ENCODE assay signal across 9 cellular contexts in the genomic region with DNA sequence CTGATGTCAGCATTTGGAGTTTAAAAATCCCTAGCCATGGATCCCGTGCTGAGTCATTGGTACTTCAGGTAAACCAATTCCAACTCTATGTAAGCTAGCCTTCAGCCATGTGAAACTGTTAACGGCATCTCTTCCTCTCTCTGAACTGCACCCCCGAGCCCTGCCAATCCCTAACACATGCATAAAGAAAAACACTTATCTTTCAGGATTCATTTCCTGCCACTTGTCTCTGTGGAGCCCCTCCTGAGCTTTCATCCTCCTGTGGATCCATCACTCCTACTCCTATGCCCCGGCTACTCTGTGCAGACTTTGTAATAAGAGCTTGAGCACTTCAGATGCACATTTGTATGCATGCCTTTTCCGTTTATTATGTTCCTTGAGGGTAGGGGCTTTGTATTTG.
A peak's percentile ranks its signal among the peaks of the same experiment; 100 is the strongest.
DNase-seq lines count a peak whose midpoint lies in the region; ATAC-seq and TF ChIP-seq lines count a peak whose summit lies in the region.
"Had no signal": no experiment of that assay in that cellular context is flagged by ENCODE, and none has a peak within 500 bp of the region (broad histone marks: within the 10 kb centered on the region; RNA-seq: fewer than 3 reads in every experiment).

No MANE protein-coding gene starts in this region.

- no peak for TF ChIP-seq POLR2A in transverse colon (IDR thresholded peaks at IDR 0.05)

- H3K27me3 ChIP-seq in skeletal muscle tissue (ENCODE audit: control insufficient read depth in 3 of 3, insufficient read depth in 3 of 3, low read length in 3 of 3) (no peaks in the 10 kb centered on the region), transverse colon (no peaks in the 10 kb centered on the region)

- DNase-seq in NCI-H2171 treated with DMSO at 0.1 percent for 48 hours (lab: John Stamatoyannopoulos, UW) (peak; percentile 24), NCI-H2171 (lab: John Stamatoyannopoulos, UW) (no peak), NCI-H526 treated with DMSO at 0.1 percent for 48 hours (lab: John Stamatoyannopoulos, UW) (peak; percentile 12), fibroblast of the aortic adventitia (ENCODE audit: low read depth) (peak; percentile 27), transverse colon (no peak)

- no peak for TF ChIP-seq CTCF in fibroblast of the aortic adventitia (IDR thresholded peaks at IDR 0.05; ENCODE audit: insufficient read depth, low read length)
- no peak for TF ChIP-seq CTCF in transverse colon (IDR thresholded peaks at IDR 0.05)

- H3K9me3 ChIP-seq in skeletal muscle tissue (ENCODE audit: control insufficient read depth in 3 of 3, low read length in 3 of 3) (no peaks in the 10 kb centered on the region), transverse colon (no peaks in the 10 kb centered on the region)

- 15 to 35% methylated on average over 4 to 5 of the region's 5 CpGs for WGBS in transverse colon (ENCODE audit: low coverage in 1 of 2), 2 donors

- TF ChIP-seq EP300 in transverse colon (IDR thresholded peaks at IDR 0.05; ENCODE audit: low read depth) = no peak

- intact Hi-C loops in transverse colon (cut with DNase I; ENCODE audit: low total_unique reads) = no loop called here

- ATAC-seq in HG03442 (IDR thresholded peaks at IDR 0.05; ENCODE audit: unreplicated experiment) (no peak), GM21576 (IDR thresholded peaks at IDR 0.05; ENCODE audit: unreplicated experiment) (no peak)
- ATAC-seq: left lobe of liver had no signal

- no peak overlapping the region for H3K4me3 ChIP-seq in fibroblast of the aortic adventitia (ENCODE audit: low read depth, low read length)
- H3K4me3 ChIP-seq in skeletal muscle tissue (ENCODE audit: low read length in 3 of 3) = peak overlapping the region in 1 of 3 donors; percentile 17
- H3K4me3 ChIP-seq in transverse colon = no peak overlapping the region

- H3K36me3 ChIP-seq in skeletal muscle tissue (ENCODE audit: control insufficient read depth in 3 of 3, insufficient read depth in 3 of 3, low read length in 3 of 3) = no peaks in the 10 kb centered on the region
- no peaks in the 10 kb centered on the region for H3K36me3 ChIP-seq in transverse colon

- in situ Hi-C loops in transverse colon (cut with MboI; ENCODE audit: low pct_ligation_motif_present in 1 of 4, low pct_unique_long_range_greater_than_20kb in 1 of 4, low sequenced_read_pairs in 3 of 4) = loop anchor here (25.0 kb wide), 6 partner anchors 88 to 338 kb away; no protein-coding TSS in a partner anchor

- H3K9ac ChIP-seq in skeletal muscle tissue (ENCODE audit: low read depth in 1 of 3, low read length in 3 of 3) = no peak overlapping the region

- H3K4me1 ChIP-seq in skeletal muscle tissue (ENCODE audit: control insufficient read depth in 3 of 3, insufficient read depth in 3 of 3, low read length in 3 of 3) = peaks cover 37 to 40% (median 37%) of the 10 kb centered on the region in 3 donors
- peaks cover 15 to 49% (median 31%) of the 10 kb centered on the region in 4 donors for H3K4me1 ChIP-seq in transverse colon

- H3K27ac ChIP-seq in skeletal muscle tissue (ENCODE audit: low read depth, low read length) (peak overlapping the region; percentile 46), transverse colon (peak overlapping the region in 1 of 4 donors; percentile 44)

Comparison
In these comparisons a context has a peak if more than half of its experiments do, and no peak if none do; other contexts are left out.
1. DNase-seq: peak in NCI-H2171 treated with DMSO at 0.1 percent for 48 hours (single experiment), NCI-H526 treated with DMSO at 0.1 percent for 48 hours (single experiment) and fibroblast of the aortic adventitia (single experiment); none in NCI-H2171 (single experiment) and transverse colon (single experiment).